ENCODE assay signal across 1 cellular context in the genomic region with DNA sequence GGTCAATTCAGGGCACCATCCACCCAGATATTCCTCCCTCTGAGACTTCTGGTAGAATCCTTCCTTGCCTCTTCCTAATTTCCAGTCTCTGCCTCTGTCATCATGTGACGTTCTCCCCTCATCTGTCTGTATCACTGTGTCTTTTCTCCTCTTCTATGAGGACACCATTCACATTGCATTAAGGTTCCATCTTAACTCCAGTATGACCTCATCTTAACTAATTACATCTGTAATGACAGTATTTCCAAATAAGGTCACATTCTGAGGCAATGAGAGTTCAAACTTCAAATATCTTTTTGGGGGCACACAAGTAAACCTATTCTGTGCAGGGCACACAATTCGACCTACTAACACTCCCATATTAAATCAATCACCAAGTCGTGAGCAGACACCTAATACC.
TF ChIP-seq lines count a peak whose summit lies in the region.

No MANE protein-coding gene starts in this region.

TF ChIP-seq in GM23338, 12 proteins besides CTCF, POLR2A, EP300 and RAD21 (continued from another document):
- TF ChIP-seq, protein P1, sequence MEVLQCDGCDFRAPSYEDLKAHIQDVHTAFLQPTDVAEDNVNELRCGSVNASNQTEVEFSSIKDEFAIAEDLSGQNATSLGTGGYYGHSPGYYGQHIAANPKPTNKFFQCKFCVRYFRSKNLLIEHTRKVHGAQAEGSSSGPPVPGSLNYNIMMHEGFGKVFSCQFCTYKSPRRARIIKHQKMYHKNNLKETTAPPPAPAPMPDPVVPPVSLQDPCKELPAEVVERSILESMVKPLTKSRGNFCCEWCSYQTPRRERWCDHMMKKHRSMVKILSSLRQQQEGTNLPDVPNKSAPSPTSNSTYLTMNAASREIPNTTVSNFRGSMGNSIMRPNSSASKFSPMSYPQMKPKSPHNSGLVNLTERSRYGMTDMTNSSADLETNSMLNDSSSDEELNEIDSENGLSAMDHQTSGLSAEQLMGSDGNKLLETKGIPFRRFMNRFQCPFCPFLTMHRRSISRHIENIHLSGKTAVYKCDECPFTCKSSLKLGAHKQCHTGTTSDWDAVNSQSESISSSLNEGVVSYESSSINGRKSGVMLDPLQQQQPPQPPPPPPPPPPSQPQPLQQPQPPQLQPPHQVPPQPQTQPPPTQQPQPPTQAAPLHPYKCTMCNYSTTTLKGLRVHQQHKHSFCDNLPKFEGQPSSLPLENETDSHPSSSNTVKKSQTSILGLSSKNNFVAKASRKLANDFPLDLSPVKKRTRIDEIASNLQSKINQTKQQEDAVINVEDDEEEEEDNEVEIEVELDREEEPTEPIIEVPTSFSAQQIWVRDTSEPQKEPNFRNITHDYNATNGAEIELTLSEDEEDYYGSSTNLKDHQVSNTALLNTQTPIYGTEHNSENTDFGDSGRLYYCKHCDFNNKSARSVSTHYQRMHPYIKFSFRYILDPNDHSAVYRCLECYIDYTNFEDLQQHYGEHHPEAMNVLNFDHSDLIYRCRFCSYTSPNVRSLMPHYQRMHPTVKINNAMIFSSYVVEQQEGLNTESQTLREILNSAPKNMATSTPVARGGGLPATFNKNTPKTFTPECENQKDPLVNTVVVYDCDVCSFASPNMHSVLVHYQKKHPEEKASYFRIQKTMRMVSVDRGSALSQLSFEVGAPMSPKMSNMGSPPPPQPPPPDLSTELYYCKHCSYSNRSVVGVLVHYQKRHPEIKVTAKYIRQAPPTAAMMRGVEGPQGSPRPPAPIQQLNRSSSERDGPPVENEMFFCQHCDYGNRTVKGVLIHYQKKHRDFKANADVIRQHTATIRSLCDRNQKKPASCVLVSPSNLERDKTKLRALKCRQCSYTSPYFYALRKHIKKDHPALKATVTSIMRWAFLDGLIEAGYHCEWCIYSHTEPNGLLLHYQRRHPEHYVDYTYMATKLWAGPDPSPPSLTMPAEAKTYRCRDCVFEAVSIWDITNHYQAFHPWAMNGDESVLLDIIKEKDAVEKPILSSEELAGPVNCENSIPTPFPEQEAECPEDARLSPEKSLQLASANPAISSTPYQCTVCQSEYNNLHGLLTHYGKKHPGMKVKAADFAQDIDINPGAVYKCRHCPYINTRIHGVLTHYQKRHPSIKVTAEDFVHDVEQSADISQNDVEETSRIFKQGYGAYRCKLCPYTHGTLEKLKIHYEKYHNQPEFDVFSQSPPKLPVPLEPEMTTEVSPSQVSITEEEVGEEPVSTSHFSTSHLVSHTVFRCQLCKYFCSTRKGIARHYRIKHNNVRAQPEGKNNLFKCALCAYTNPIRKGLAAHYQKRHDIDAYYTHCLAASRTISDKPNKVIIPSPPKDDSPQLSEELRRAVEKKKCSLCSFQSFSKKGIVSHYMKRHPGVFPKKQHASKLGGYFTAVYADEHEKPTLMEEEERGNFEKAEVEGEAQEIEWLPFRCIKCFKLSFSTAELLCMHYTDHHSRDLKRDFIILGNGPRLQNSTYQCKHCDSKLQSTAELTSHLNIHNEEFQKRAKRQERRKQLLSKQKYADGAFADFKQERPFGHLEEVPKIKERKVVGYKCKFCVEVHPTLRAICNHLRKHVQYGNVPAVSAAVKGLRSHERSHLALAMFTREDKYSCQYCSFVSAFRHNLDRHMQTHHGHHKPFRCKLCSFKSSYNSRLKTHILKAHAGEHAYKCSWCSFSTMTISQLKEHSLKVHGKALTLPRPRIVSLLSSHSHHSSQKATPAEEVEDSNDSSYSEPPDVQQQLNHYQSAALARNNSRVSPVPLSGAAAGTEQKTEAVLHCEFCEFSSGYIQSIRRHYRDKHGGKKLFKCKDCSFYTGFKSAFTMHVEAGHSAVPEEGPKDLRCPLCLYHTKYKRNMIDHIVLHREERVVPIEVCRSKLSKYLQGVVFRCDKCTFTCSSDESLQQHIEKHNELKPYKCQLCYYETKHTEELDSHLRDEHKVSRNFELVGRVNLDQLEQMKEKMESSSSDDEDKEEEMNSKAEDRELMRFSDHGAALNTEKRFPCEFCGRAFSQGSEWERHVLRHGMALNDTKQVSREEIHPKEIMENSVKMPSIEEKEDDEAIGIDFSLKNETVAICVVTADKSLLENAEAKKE (CRISPR knock-in tag; IDR thresholded peaks at IDR 0.05), result no peak
- TF ChIP-seq ZNF114 (CRISPR knock-in tag; IDR thresholded peaks at IDR 0.05) (no peak), ZNF331 (CRISPR knock-in tag; IDR thresholded peaks at IDR 0.05; ENCODE audit: low read depth) (no peak), CREB1 (CRISPR knock-in tag; IDR thresholded peaks at IDR 0.05; ENCODE audit: low read depth) (no peak), EZH2 (IDR thresholded peaks at IDR 0.05; ENCODE audit: low read depth, unreplicated experiment) (no peak), STAT1 (IDR thresholded peaks at IDR 0.05; ENCODE audit: unreplicated experiment) (no peak), EZH2phosphoT487 (IDR thresholded peaks at IDR 0.05; ENCODE audit: unreplicated experiment) (no peak), POLR2AphosphoS5 (IDR thresholded peaks at IDR 0.05; ENCODE audit: low read depth) (no peak), JUNB (IDR thresholded peaks at IDR 0.05; ENCODE audit: unreplicated experiment) (no peak)
- TF ChIP-seq, protein P2, sequence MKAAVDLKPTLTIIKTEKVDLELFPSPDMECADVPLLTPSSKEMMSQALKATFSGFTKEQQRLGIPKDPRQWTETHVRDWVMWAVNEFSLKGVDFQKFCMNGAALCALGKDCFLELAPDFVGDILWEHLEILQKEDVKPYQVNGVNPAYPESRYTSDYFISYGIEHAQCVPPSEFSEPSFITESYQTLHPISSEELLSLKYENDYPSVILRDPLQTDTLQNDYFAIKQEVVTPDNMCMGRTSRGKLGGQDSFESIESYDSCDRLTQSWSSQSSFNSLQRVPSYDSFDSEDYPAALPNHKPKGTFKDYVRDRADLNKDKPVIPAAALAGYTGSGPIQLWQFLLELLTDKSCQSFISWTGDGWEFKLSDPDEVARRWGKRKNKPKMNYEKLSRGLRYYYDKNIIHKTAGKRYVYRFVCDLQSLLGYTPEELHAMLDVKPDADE (IDR thresholded peaks at IDR 0.05), result no peak
- TF ChIP-seq, protein P3, sequence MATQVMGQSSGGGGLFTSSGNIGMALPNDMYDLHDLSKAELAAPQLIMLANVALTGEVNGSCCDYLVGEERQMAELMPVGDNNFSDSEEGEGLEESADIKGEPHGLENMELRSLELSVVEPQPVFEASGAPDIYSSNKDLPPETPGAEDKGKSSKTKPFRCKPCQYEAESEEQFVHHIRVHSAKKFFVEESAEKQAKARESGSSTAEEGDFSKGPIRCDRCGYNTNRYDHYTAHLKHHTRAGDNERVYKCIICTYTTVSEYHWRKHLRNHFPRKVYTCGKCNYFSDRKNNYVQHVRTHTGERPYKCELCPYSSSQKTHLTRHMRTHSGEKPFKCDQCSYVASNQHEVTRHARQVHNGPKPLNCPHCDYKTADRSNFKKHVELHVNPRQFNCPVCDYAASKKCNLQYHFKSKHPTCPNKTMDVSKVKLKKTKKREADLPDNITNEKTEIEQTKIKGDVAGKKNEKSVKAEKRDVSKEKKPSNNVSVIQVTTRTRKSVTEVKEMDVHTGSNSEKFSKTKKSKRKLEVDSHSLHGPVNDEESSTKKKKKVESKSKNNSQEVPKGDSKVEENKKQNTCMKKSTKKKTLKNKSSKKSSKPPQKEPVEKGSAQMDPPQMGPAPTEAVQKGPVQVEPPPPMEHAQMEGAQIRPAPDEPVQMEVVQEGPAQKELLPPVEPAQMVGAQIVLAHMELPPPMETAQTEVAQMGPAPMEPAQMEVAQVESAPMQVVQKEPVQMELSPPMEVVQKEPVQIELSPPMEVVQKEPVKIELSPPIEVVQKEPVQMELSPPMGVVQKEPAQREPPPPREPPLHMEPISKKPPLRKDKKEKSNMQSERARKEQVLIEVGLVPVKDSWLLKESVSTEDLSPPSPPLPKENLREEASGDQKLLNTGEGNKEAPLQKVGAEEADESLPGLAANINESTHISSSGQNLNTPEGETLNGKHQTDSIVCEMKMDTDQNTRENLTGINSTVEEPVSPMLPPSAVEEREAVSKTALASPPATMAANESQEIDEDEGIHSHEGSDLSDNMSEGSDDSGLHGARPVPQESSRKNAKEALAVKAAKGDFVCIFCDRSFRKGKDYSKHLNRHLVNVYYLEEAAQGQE (IDR thresholded peaks at IDR 0.05; ENCODE audit: unreplicated experiment), result no peak
